ENCODE assay signal across 28 cellular contexts in genomic region chr5:15023266-15023665, GRCh38.
A peak's percentile ranks its signal among the peaks of the same experiment; 100 is the strongest.
DNase-seq lines count a peak whose midpoint lies in the region; ATAC-seq, FAIRE-seq and TF ChIP-seq lines count a peak whose summit lies in the region.
"Had no signal": no experiment of that assay in that cellular context is flagged by ENCODE, and none has a peak within 500 bp of the region (broad histone marks: within the 10 kb centered on the region; RNA-seq: fewer than 3 reads in every experiment).

No MANE protein-coding gene starts in this region.

- CTCF ChIA-PET in IMR-90 (lab: Yijun Ruan, JAX) (no interaction called here), mammary epithelial cell (lab: Charles Lee; ENCODE audit: low non-redundant PET) (no interaction called here)

- peaks cover 6% of the 10 kb centered on the region for H3K9me3 ChIP-seq in IMR-90 (ENCODE audit: control insufficient read depth, insufficient read depth, low read length)
- H3K9me3 ChIP-seq in astrocyte (ENCODE audit: insufficient read depth, low read depth, low read length), result peaks cover 7% of the 10 kb centered on the region
- no peaks in the 10 kb centered on the region for H3K9me3 ChIP-seq in trophoblast cell (ENCODE audit: insufficient read depth, low read depth, low read length)
- H3K9me3 ChIP-seq in mammary epithelial cell (replicated peaks; ENCODE audit: insufficient read depth, low read length), result no peaks in the 10 kb centered on the region
- H3K9me3 ChIP-seq: BLaER1 had no signal

- POLR2A ChIA-PET in IMR-90 (lab: Charles Lee; ENCODE audit: unreplicated experiment), result no interaction called here
- POLR2A ChIA-PET in naive thymus-derived CD8-positive, alpha-beta T cell (lab: Charles Lee), result no interaction called here

- peaks cover 5% of the 10 kb centered on the region for H3K9me3 Mint-ChIP-seq in astrocyte (ENCODE audit: unreplicated experiment)
- H3K9me3 Mint-ChIP-seq in naive thymus-derived CD8-positive, alpha-beta T cell, result peaks cover 0 to 9% (median 0%) of the 10 kb centered on the region in 9 donors

- H3K36me3 ChIP-seq in IMR-90 (ENCODE audit: control insufficient read depth, insufficient read depth, low read length), result no peaks in the 10 kb centered on the region
- no peaks in the 10 kb centered on the region for H3K36me3 ChIP-seq in astrocyte (ENCODE audit: insufficient read depth, low read length)
- H3K36me3 ChIP-seq in trophoblast cell (ENCODE audit: control insufficient read depth in 1 of 2, insufficient read depth in 2 of 2, low read length in 2 of 2), result no peaks in the 10 kb centered on the region
- H3K36me3 ChIP-seq in mammary epithelial cell (ENCODE audit: insufficient read depth, low read length), result no peaks in the 10 kb centered on the region
- H3K36me3 ChIP-seq: BE2C, BLaER1 had no signal

- intact Hi-C loops in IMR-90 (cut with micrococcal nuclease) (loop anchor here (5.0 kb wide), 1 partner anchor 974 kb away; no protein-coding TSS in a partner anchor), mammary epithelial cell (cut with micrococcal nuclease) (no loop called here)

- H3K14ac ChIP-seq in IMR-90 (replicated peaks; ENCODE audit: low read depth, low read length), result no peak overlapping the region
- peak overlapping the region; percentile 15 for H3K14ac ChIP-seq in trophoblast cell (ENCODE audit: low read length)

- H3K56ac ChIP-seq in IMR-90 (ENCODE audit: extremely low read depth, insufficient read depth, low read length), result no peak overlapping the region

- dilution Hi-C loops in IMR-90 (cut with HindIII; ENCODE audit: low sequenced_read_pairs, unreplicated experiment), result no loop called here
- dilution Hi-C loops in mammary epithelial cell (cut with HindIII; ENCODE audit: low sequenced_read_pairs), result no loop called here

- no peak overlapping the region for H2AK9ac ChIP-seq in IMR-90 (replicated peaks; ENCODE audit: low read depth, low read length, poor library complexity)

- no peak overlapping the region for H4K8ac ChIP-seq in IMR-90 (ENCODE audit: low read depth in 2 of 2, low read length in 2 of 2)
- H4K8ac ChIP-seq in trophoblast cell (ENCODE audit: low read depth, low read length), result no peak overlapping the region

- no peak for FAIRE-seq in astrocyte (lab: Jason Lieb, UNC)
- FAIRE-seq: A204.1, GM12878, GM12892, GM18507, GM19239 had no signal

- no peak overlapping the region for H2AFZ ChIP-seq in IMR-90 (replicated peaks; ENCODE audit: low read length, poor library complexity)
- no peak overlapping the region for H2AFZ ChIP-seq in astrocyte (ENCODE audit: low read depth, low read length)
- no peak overlapping the region for H2AFZ ChIP-seq in trophoblast cell (ENCODE audit: insufficient read depth, low read length, poor library complexity)
- no peak overlapping the region for H2AFZ ChIP-seq in mammary epithelial cell (ENCODE audit: low read depth, low read length)

- H2BK12ac ChIP-seq in trophoblast cell (ENCODE audit: low read length), result peak overlapping the region; percentile 55

- DNase-seq in IMR-90, result no peak
- DNase-seq in astrocyte (ENCODE audit: low read depth), result no peak
- DNase-seq in trophoblast cell, result peak; percentile 77 to 93
- DNase-seq in naive thymus-derived CD8-positive, alpha-beta T cell, result no peak
- DNase-seq in mammary epithelial cell, result no peak
- DNase-seq in activated CD4-positive, alpha-beta T cell treated with anti-CD3 and anti-CD28 coated beads for 48 hours, result no peak
- DNase-seq: 8988T; ACHN; BE2C; C1 segment of cervical spinal cord; CD4-positive, alpha-beta memory T cell; CD4-positive, CD25-positive, alpha-beta regulatory T cell; CD8-positive, alpha-beta memory T cell; COR-L47; DMS 273 treated with DMSO at 0.1 percent for 48 hours; DMS153; DMS53; DMS79; DND-41; EL; GDM1 had no signal

- H3K4me1 Mint-ChIP-seq in astrocyte (ENCODE audit: low read depth, unreplicated experiment), result peaks cover 52% of the 10 kb centered on the region
- peaks cover 0 to 1% (median 0%) of the 10 kb centered on the region in 4 donors for H3K4me1 Mint-ChIP-seq in naive thymus-derived CD8-positive, alpha-beta T cell
- H3K4me1 Mint-ChIP-seq: CD14-positive monocyte; CD4-positive, alpha-beta memory T cell; CD4-positive, CD25-positive, alpha-beta regulatory T cell; CD8-positive, alpha-beta memory T cell had no signal

- H3K18ac ChIP-seq in IMR-90 (ENCODE audit: low read depth, low read length) (no peak overlapping the region), trophoblast cell (ENCODE audit: low read length) (no peak overlapping the region)

- no peak overlapping the region for H4K12ac ChIP-seq in trophoblast cell (ENCODE audit: low read depth, low read length)

- H2AK5ac ChIP-seq in IMR-90 (ENCODE audit: low read depth, low read length), result no peak overlapping the region
- H2AK5ac ChIP-seq in trophoblast cell (ENCODE audit: low read length), result peak overlapping the region; percentile 55

- H3K27me3 ChIP-seq in IMR-90 (ENCODE audit: control insufficient read depth, insufficient read depth, low read length), result peaks cover 2% of the 10 kb centered on the region
- H3K27me3 ChIP-seq in astrocyte (ENCODE audit: insufficient read depth, low read length), result no peaks in the 10 kb centered on the region
- H3K27me3 ChIP-seq in trophoblast cell (ENCODE audit: insufficient read depth, low read length), result no peaks in the 10 kb centered on the region
- no peaks in the 10 kb centered on the region for H3K27me3 ChIP-seq in mammary epithelial cell (ENCODE audit: insufficient read depth, low read length)
- H3K27me3 ChIP-seq: BE2C, BLaER1 had no signal

- H2BK5ac ChIP-seq in IMR-90 (ENCODE audit: low read depth, low read length, poor library complexity, severe bottlenecking) (no peak overlapping the region), trophoblast cell (ENCODE audit: low read depth, low read length, poor library complexity) (peak overlapping the region; percentile 39)

- no peak overlapping the region for H2BK120ac ChIP-seq in IMR-90 (ENCODE audit: low read depth, low read length)
- H2BK120ac ChIP-seq in trophoblast cell (ENCODE audit: insufficient read depth, low read length, poor library complexity), result peak overlapping the region; percentile 81

- H4K20me1 ChIP-seq in IMR-90 (ENCODE audit: insufficient read depth, low read length) (no peaks in the 10 kb centered on the region), astrocyte (ENCODE audit: insufficient read depth, low read length) (no peaks in the 10 kb centered on the region), mammary epithelial cell (ENCODE audit: insufficient read depth, low read length) (no peaks in the 10 kb centered on the region)
- H4K20me1 ChIP-seq: BLaER1 had no signal

- H3K27ac Mint-ChIP-seq in astrocyte (ENCODE audit: unreplicated experiment), result peak overlapping the region; percentile 59
- no peak overlapping the region for H3K27ac Mint-ChIP-seq in naive thymus-derived CD8-positive, alpha-beta T cell
- H3K27ac Mint-ChIP-seq: CD14-positive monocyte; CD4-positive, alpha-beta memory T cell; CD4-positive, CD25-positive, alpha-beta regulatory T cell; CD8-positive, alpha-beta memory T cell had no signal

- WGBS in IMR-90 (ENCODE audit: extremely low coverage in 2 of 2, insufficient read length in 1 of 2), 2 experiments, result no CpG with 5 or more reads among the region's 1 CpG
- WGBS in trophoblast cell (ENCODE audit: extremely low coverage, insufficient coverage, insufficient read length), result no CpG with 5 or more reads among the region's 1 CpG
- 80% methylated on average over 1 of the region's 1 CpG for WGBS in mammary epithelial cell (ENCODE audit: low coverage, missing lambda C conversion rate)

- TF ChIP-seq POLR2A in IMR-90 (IDR thresholded peaks at IDR 0.05; ENCODE audit: low read depth, low read length), result no peak

- in situ Hi-C loops in IMR-90 (cut with MboI; ENCODE audit: low sequenced_read_pairs), result loop anchor here (25.0 kb wide), 1 partner anchor 611 kb away; no protein-coding TSS in a partner anchor
- in situ Hi-C loops in mammary epithelial cell (cut with MboI; ENCODE audit: low sequenced_read_pairs in 2 of 2), result loop anchor here (25.0 kb wide), 1 partner anchor 611 kb away; no protein-coding TSS in a partner anchor

- no peak overlapping the region for H3K9ac ChIP-seq in IMR-90 (ENCODE audit: low read depth, low read length)
- H3K9ac ChIP-seq in astrocyte (ENCODE audit: low read length), result no peak overlapping the region
- no peak overlapping the region for H3K9ac ChIP-seq in trophoblast cell (ENCODE audit: low read length)
- no peak overlapping the region for H3K9ac ChIP-seq in mammary epithelial cell (ENCODE audit: insufficient read depth, low read length)
- H3K9ac ChIP-seq: BLaER1 had no signal

- BruUV-seq in IMR-90 (replicated peaks; lab: Mats Ljungman, UMichigan) (no TSS peak), mammary epithelial cell (replicated peaks; lab: Mats Ljungman, UMichigan) (no TSS peak)

- H3K4ac ChIP-seq in IMR-90 (ENCODE audit: low read depth, low read length) (no peak overlapping the region), trophoblast cell (ENCODE audit: low read depth, low read length) (peak overlapping the region; percentile 9)

- no peak for TF ChIP-seq RAD21 in IMR-90 (IDR thresholded peaks at IDR 0.05; ENCODE audit: low read length)

- no peak overlapping the region for H3K4me3 Mint-ChIP-seq in astrocyte (ENCODE audit: unreplicated experiment)
- no peak overlapping the region for H3K4me3 Mint-ChIP-seq in naive thymus-derived CD8-positive, alpha-beta T cell
- H3K4me3 Mint-ChIP-seq: CD14-positive monocyte; CD4-positive, alpha-beta memory T cell; CD4-positive, CD25-positive, alpha-beta regulatory T cell; CD8-positive, alpha-beta memory T cell had no signal

- no peak overlapping the region for H4K5ac ChIP-seq in IMR-90 (ENCODE audit: low read depth, low read length)

- H3K4me1 ChIP-seq in IMR-90 (ENCODE audit: control insufficient read depth, insufficient read depth, low read length), result peaks cover 10% of the 10 kb centered on the region
- H3K4me1 ChIP-seq in astrocyte (ENCODE audit: insufficient read depth, low read length), result peaks cover 27% of the 10 kb centered on the region
- peaks cover 7 to 31% of the 10 kb centered on the region in 2 experiments for H3K4me1 ChIP-seq in trophoblast cell (ENCODE audit: control insufficient read depth in 1 of 2, insufficient read depth in 2 of 2, low read length in 2 of 2)
- H3K4me1 ChIP-seq in mammary epithelial cell (ENCODE audit: insufficient read depth, low read length), result no peaks in the 10 kb centered on the region
- H3K4me1 ChIP-seq: BE2C, BLaER1 had no signal

- no peaks in the 10 kb centered on the region for H3K27me3 Mint-ChIP-seq in astrocyte (ENCODE audit: low read depth, unreplicated experiment)
- peaks cover 20 to 67% (median 41%) of the 10 kb centered on the region in 5 donors for H3K27me3 Mint-ChIP-seq in naive thymus-derived CD8-positive, alpha-beta T cell

- H3K4me3 ChIP-seq in IMR-90 (ENCODE audit: insufficient read depth, low read depth, low read length), result no peak overlapping the region
- H3K4me3 ChIP-seq in astrocyte (ENCODE audit: insufficient read depth, low read depth, low read length), result no peak overlapping the region
- no peak overlapping the region for H3K4me3 ChIP-seq in trophoblast cell (ENCODE audit: low read depth, low read length)
- no peak overlapping the region for H3K4me3 ChIP-seq in mammary epithelial cell (replicated peaks in 1 of 3; ENCODE audit: insufficient read depth in 1 of 3, low read depth in 2 of 3, low read length in 3 of 3)
- H3K4me3 ChIP-seq: BLaER1, GM12878 had no signal

- H3K27ac ChIP-seq in IMR-90 (ENCODE audit: insufficient read depth, low read length) (no peak overlapping the region), astrocyte (ENCODE audit: low read depth, low read length) (peak overlapping the region; percentile 21), trophoblast cell (ENCODE audit: low read depth, low read length) (peak overlapping the region; percentile 32), mammary epithelial cell (ENCODE audit: insufficient read depth, low read depth, low read length) (no peak overlapping the region)
- H3K27ac ChIP-seq: BLaER1 had no signal

- no peaks in the 10 kb centered on the region for H3K36me3 Mint-ChIP-seq in astrocyte (ENCODE audit: low read depth, unreplicated experiment)
- peaks cover 3 to 14% (median 4%) of the 10 kb centered on the region in 3 donors for H3K36me3 Mint-ChIP-seq in naive thymus-derived CD8-positive, alpha-beta T cell
- H3K36me3 Mint-ChIP-seq: CD14-positive monocyte; CD4-positive, CD25-positive, alpha-beta regulatory T cell; CD8-positive, alpha-beta memory T cell had no signal

- H3K9me1 ChIP-seq in IMR-90 (ENCODE audit: insufficient read depth, low read length), result no peaks in the 10 kb centered on the region

- H3K79me1 ChIP-seq in IMR-90 (ENCODE audit: low read depth in 1 of 2, low read length in 2 of 2) (no peaks in the 10 kb centered on the region), trophoblast cell (ENCODE audit: low read length) (peaks cover 50% of the 10 kb centered on the region)

- H3K23ac ChIP-seq in IMR-90 (ENCODE audit: low read depth, low read length) (no peak overlapping the region), trophoblast cell (ENCODE audit: low read length) (no peak overlapping the region)

- peak overlapping the region; percentile 37; the same call in 1 of the 2 replicates for H2BK20ac ChIP-seq in IMR-90 (ENCODE audit: low read depth, low read length)

- H3K79me2 ChIP-seq in astrocyte (ENCODE audit: insufficient read depth, low read length) (no peaks in the 10 kb centered on the region), trophoblast cell (ENCODE audit: control insufficient read depth, insufficient read depth, low read length, poor library complexity) (no peaks in the 10 kb centered on the region), mammary epithelial cell (ENCODE audit: insufficient read depth, low read length) (no peaks in the 10 kb centered on the region)

- TF ChIP-seq CTCF in IMR-90 (conservative IDR thresholded peaks at IDR 0.05; ENCODE audit: low read depth, low read length), result no peak
- no peak for TF ChIP-seq CTCF in astrocyte (IDR thresholded peaks at IDR 0.05; ENCODE audit: insufficient read depth, low read depth, low read length)
- TF ChIP-seq CTCF in mammary epithelial cell (conservative IDR thresholded peaks at IDR 0.05 in 1 of 2, IDR thresholded peaks at IDR 0.05 in 1 of 2; ENCODE audit: extremely low read depth in 1 of 2, insufficient read depth in 1 of 2, low read depth in 1 of 2, low read length in 2 of 2), result no peak

- peak overlapping the region; percentile 45; the same call in 1 of the 3 replicates for H2BK15ac ChIP-seq in IMR-90 (ENCODE audit: low read depth, low read length)

- H3K4me2 ChIP-seq in IMR-90 (ENCODE audit: low read depth, low read length) (no peak overlapping the region), astrocyte (ENCODE audit: low read length) (no peak overlapping the region), trophoblast cell (ENCODE audit: low read length) (no peak overlapping the region), mammary epithelial cell (ENCODE audit: insufficient read depth, low read depth, low read length) (no peak overlapping the region)
- H3K4me2 ChIP-seq: BLaER1 had no signal

- H4K91ac ChIP-seq in IMR-90 (ENCODE audit: insufficient read depth, low read depth, low read length) (no peak overlapping the region), trophoblast cell (ENCODE audit: low read depth, low read length) (peak overlapping the region; percentile 52)

- ATAC-seq in IMR-90 (ENCODE audit: low read depth), result no peak
- ATAC-seq in naive thymus-derived CD8-positive, alpha-beta T cell, result no peak
- ATAC-seq: GM12878 had no signal

Comparison
In these comparisons a context has a peak if more than half of its experiments do, and no peak if none do; other contexts are left out.
1. DNase-seq: peak in trophoblast cell (2 of 2); none in IMR-90 (single experiment), astrocyte (single experiment), naive thymus-derived CD8-positive, alpha-beta T cell (0 of 10), mammary epithelial cell (single experiment) and activated CD4-positive, alpha-beta T cell treated with anti-CD3 and anti-CD28 coated beads for 48 hours (single experiment).
2. H3K27ac ChIP-seq: peak in astrocyte (single experiment) and trophoblast cell (single experiment); none in IMR-90 (single experiment) and mammary epithelial cell (single experiment).